1 cellular context compared by ENCODE assay signal in genomic region chr12:67239061-67239460, GRCh38.
TF ChIP-seq lines count a peak whose summit lies in the region.

No MANE protein-coding gene starts in this region.

TF ChIP-seq in IMR-90, 13 proteins besides CTCF, POLR2A, EP300 and RAD21 (continued from another document):
- no peak for TF ChIP-seq USF2 (IDR thresholded peaks at IDR 0.05; ENCODE audit: low read depth, low read length)
- TF ChIP-seq NFE2L2 (IDR thresholded peaks at IDR 0.05; ENCODE audit: low read depth, low read length): no peak
- TF ChIP-seq SMC3 (IDR thresholded peaks at IDR 0.05; ENCODE audit: low read depth, low read length): no peak
- no peak for TF ChIP-seq MAFK (IDR thresholded peaks at IDR 0.05; ENCODE audit: low read depth, low read length)
- TF ChIP-seq BHLHE40 (IDR thresholded peaks at IDR 0.05; ENCODE audit: low read depth, low read length): no peak
TF ChIP-seq in IMR-90: peak in this region for 0.
